In the genomic region with DNA sequence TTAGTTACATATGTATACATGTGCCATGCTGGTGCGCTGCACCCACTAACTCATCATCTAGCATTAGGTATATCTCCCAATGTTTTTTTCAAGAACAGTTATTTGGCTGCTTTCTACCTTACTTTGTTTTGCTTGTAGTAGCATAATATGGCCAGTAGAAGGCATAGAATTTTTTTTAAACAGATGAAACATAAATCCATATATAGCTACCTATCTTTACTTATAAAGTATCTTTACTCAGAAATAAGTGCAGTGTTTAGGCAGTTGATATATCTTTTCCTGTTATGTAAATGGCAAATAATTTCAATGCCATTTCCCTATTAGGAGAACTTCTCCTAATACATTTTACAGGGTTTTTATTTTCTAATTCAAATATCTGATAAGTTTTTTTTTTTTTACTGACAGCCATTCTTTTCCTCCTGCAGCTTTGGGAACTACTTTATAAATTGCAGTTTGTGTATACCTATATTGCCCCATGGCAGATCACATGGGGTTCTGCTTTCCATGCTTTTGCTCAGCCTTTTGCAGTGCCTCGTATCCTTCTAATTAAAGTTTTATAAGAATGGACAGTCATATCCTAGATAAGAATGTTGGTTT, we compare ENCODE assay signal across 1 cellular context.
TF ChIP-seq lines count a peak whose summit lies in the region.

No MANE protein-coding gene starts in this region.

TF ChIP-seq in K562, 482 proteins besides CTCF, POLR2A, EP300 and RAD21 (continued from another document):
- TF ChIP-seq, protein P1, sequence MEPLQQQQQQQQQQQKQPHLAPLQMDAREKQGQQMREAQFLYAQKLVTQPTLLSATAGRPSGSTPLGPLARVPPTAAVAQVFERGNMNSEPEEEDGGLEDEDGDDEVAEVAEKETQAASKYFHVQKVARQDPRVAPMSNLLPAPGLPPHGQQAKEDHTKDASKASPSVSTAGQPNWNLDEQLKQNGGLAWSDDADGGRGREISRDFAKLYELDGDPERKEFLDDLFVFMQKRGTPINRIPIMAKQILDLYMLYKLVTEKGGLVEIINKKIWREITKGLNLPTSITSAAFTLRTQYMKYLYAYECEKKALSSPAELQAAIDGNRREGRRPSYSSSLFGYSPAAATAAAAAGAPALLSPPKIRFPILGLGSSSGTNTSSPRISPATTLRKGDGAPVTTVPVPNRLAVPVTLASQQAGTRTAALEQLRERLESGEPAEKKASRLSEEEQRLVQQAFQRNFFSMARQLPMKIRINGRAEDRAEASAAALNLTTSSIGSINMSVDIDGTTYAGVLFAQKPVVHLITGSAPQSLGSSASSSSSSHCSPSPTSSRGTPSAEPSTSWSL (CRISPR knock-in tag; IDR thresholded peaks at IDR 0.05; ENCODE audit: borderline replicate concordance) = no peak
- TF ChIP-seq FIP1L1 (IDR thresholded peaks at IDR 0.05; ENCODE audit: low read depth, low read length, poor library complexity, severe bottlenecking) = no peak
